18 cellular contexts compared by ENCODE assay signal in the genomic region with DNA sequence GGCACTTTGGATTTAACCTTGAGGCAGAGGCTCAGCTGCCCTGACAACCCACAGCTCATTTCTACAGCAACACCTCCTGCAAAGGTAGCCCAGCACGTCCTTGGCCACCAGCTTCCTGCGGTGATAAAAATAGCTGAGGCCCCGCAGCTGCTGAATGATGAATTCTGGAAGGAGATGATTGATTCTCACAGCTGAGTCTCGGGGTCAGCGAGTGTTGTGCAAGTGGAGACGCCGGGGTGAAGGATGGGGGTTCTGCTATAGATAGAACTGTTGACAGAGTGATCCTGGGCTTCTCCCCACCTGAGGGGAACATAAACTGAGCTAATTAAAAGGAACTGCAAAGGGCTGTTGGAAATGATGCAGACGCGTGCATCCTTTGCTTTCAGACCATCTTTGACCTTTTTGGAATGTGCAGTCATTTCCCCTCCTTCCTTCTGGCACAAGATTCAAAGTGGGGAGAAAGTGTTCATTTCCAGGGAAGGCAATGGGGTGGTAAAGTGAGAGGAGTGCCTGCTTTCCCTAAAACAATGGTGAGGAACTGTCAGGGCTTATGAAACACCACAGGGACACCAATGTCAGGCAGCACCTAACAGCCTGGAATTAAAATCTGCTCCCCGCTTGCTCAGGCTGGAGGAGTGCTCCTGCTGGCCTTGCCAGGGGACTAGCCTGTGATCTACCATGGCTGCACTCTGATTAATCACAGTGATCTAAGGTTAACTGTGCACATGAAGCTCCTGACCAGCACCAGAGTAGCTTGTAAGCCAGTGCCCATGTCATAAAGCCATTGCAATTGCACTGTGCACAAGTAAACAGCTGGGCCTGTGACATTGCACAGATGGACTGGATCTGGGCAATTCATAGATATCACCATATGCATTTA.
DNase-seq lines count a peak whose midpoint lies in the region; ATAC-seq and TF ChIP-seq lines count a peak whose summit lies in the region.
"Had no signal": no experiment of that assay in that cellular context is flagged by ENCODE, and none has a peak within 500 bp of the region (broad histone marks: within the 10 kb centered on the region; RNA-seq: fewer than 3 reads in every experiment).

No MANE protein-coding gene starts in this region.

- H3K27me3 ChIP-seq in MM.1S (replicated peaks; ENCODE audit: insufficient read depth, low read length) (no peaks in the 10 kb centered on the region), adrenal gland (no peaks in the 10 kb centered on the region)

- H3K4me1 Mint-ChIP-seq in nephron progenitor cell: peaks cover 62% of the 10 kb centered on the region
- H3K4me1 Mint-ChIP-seq in stimulated activated naive CD8-positive, alpha-beta T cell treated with anti-CD3 and anti-CD28 coated beads, Interleukin-15, amount 100 ng/mL, for 72 hours: no peaks in the 10 kb centered on the region
- H3K4me1 Mint-ChIP-seq: naive B cell had no signal

- H3K27ac ChIP-seq in MM.1S (ENCODE audit: low read length) (no peak overlapping the region), adrenal gland (peak overlapping the region in 1 of 5 donors; percentile 1)
- H3K27ac ChIP-seq: SK-N-MC, VCaP had no signal

- no peak overlapping the region for H3K4me3 Mint-ChIP-seq in nephron progenitor cell
- H3K4me3 Mint-ChIP-seq in stimulated activated naive CD8-positive, alpha-beta T cell treated with anti-CD3 and anti-CD28 coated beads, Interleukin-15, amount 100 ng/mL, for 72 hours: no peak overlapping the region
- H3K4me3 Mint-ChIP-seq: activated naive CD4-positive, alpha-beta T cell treated with anti-CD3 and anti-CD28 coated beads for 36 hours; naive B cell had no signal

- intact Hi-C loops in adrenal gland (cut with DNase I): no loop called here
- intact Hi-C loops in left colon (cut with DNase I, micrococcal nuclease): no loop called here

- H3K36me3 ChIP-seq in MM.1S (replicated peaks; ENCODE audit: insufficient read depth, low read length): no peaks in the 10 kb centered on the region
- no peaks in the 10 kb centered on the region for H3K36me3 ChIP-seq in adrenal gland (replicated peaks in 1 of 2)

- no peaks in the 10 kb centered on the region for H3K36me3 Mint-ChIP-seq in nephron progenitor cell (ENCODE audit: low read depth)
- H3K36me3 Mint-ChIP-seq: naive B cell had no signal

- H3K27me3 Mint-ChIP-seq in nephron progenitor cell (ENCODE audit: low read depth, poor library complexity): peaks cover 6% of the 10 kb centered on the region
- peaks cover 15% of the 10 kb centered on the region for H3K27me3 Mint-ChIP-seq in stimulated activated naive CD8-positive, alpha-beta T cell treated with anti-CD3 and anti-CD28 coated beads, Interleukin-15, amount 100 ng/mL, for 72 hours

- H3K4me3 ChIP-seq in MM.1S (ENCODE audit: low read length) (no peak overlapping the region), adrenal gland (no peak overlapping the region)
- H3K4me3 ChIP-seq: K562, SK-N-MC had no signal

- no peak overlapping the region for H3K9ac ChIP-seq in MM.1S (ENCODE audit: low read length)

- H4K20me1 ChIP-seq in MM.1S (ENCODE audit: insufficient read depth, low read length): no peaks in the 10 kb centered on the region

- TF ChIP-seq CTCF in MM.1S (IDR thresholded peaks at IDR 0.05; ENCODE audit: low read length) (no peak), adrenal gland (IDR thresholded peaks at IDR 0.05) (no peak), nephron progenitor cell (IDR thresholded peaks at IDR 0.05) (no peak)

- H3K9me3 ChIP-seq in MM.1S (replicated peaks; ENCODE audit: insufficient read depth, low read length) (no peaks in the 10 kb centered on the region), adrenal gland (replicated peaks in 1 of 3) (no peaks in the 10 kb centered on the region)

- no peak for TF ChIP-seq POLR2A in adrenal gland (IDR thresholded peaks at IDR 0.05)

- peaks cover 7% of the 10 kb centered on the region for H3K9me3 Mint-ChIP-seq in nephron progenitor cell
- no peaks in the 10 kb centered on the region for H3K9me3 Mint-ChIP-seq in stimulated activated naive CD8-positive, alpha-beta T cell treated with anti-CD3 and anti-CD28 coated beads, Interleukin-15, amount 100 ng/mL, for 72 hours
- H3K9me3 Mint-ChIP-seq: activated naive CD4-positive, alpha-beta T cell treated with anti-CD3 and anti-CD28 coated beads for 36 hours had no signal

- H3K79me2 ChIP-seq in MM.1S (ENCODE audit: low read length): no peaks in the 10 kb centered on the region

- no peak for ATAC-seq in left colon
- no peak for ATAC-seq in stimulated activated naive CD8-positive, alpha-beta T cell treated with anti-CD3 and anti-CD28 coated beads, Interleukin-15, amount 100 ng/mL, for 72 hours
- ATAC-seq: K562; stimulated activated naive CD8-positive, alpha-beta T cell treated with anti-CD3 and anti-CD28 coated beads, Interleukin-15, Interleukin-2, amounts not matched to agents 100 U/mL and 50 U/mL, for 24 hours had no signal

- peak; percentile 74 for DNase-seq in DMS79 treated with DMSO at 0.1 percent for 48 hours (lab: John Stamatoyannopoulos, UW)
- peak; percentile 20 for DNase-seq in MM.1S
- peak in 4 of 7 donors; percentile 25 to 66 (median 46) for DNase-seq in adrenal gland
- DNase-seq in nephron progenitor cell: no peak
- DNase-seq in left colon: no peak
- DNase-seq in NCI-H345 treated with DMSO at 0.1 percent for 48 hours (lab: John Stamatoyannopoulos, UW; ENCODE audit: unreplicated experiment): no peak
- DNase-seq in stimulated activated naive CD8-positive, alpha-beta T cell treated with anti-CD3 and anti-CD28 coated beads, Interleukin-15, amount 100 ng/mL, for 72 hours: no peak
- no peak for DNase-seq in SW480 (ENCODE audit: low spot score)
- DNase-seq: activated naive CD4-positive, alpha-beta T cell treated with anti-CD3 and anti-CD28 coated beads for 36 hours; erythroblast; naive B cell; NCI-H2029; NK-92 treated with Interleukin-12 subunit alpha and Interleukin-12 subunit beta, amount 100 ng/mL, for 24 hours; right cardiac atrium; stimulated activated naive CD8-positive, alpha-beta T cell treated with anti-CD3 and anti-CD28 coated beads, Interleukin-15, Interleukin-2, amounts not matched to agents 100 U/mL and 50 U/mL, for 24 hours had no signal

- H3K4me1 ChIP-seq in MM.1S (ENCODE audit: low read length): peaks cover 5% of the 10 kb centered on the region
- peaks cover 0 to 11% of the 10 kb centered on the region in 2 donors for H3K4me1 ChIP-seq in adrenal gland (replicated peaks in 1 of 2)

- peak overlapping the region; percentile 27; the same call in 1 of the 2 replicates for H3K4me2 ChIP-seq in MM.1S (ENCODE audit: low read depth, low read length)

- H3K9me2 ChIP-seq in MM.1S (replicated peaks; ENCODE audit: insufficient read depth, low read length): no peaks in the 10 kb centered on the region

- H3F3A ChIP-seq in MM.1S (ENCODE audit: insufficient read depth, low read length): no peaks in the 10 kb centered on the region

- H2AFZ ChIP-seq in MM.1S (ENCODE audit: low read length): 0 out of 2 replicates have a peak overlapping the region, but pooled peaks have one; percentile 31

- 13 to 18% (median 16%) methylated on average over 8 to 10 of the region's 10 CpGs for WGBS in adrenal gland, 4 donors

- peak overlapping the region; percentile 26 for H3K27ac Mint-ChIP-seq in nephron progenitor cell
- no peak overlapping the region for H3K27ac Mint-ChIP-seq in stimulated activated naive CD8-positive, alpha-beta T cell treated with anti-CD3 and anti-CD28 coated beads, Interleukin-15, amount 100 ng/mL, for 72 hours
- H3K27ac Mint-ChIP-seq: activated naive CD4-positive, alpha-beta T cell treated with anti-CD3 and anti-CD28 coated beads for 36 hours had no signal

Comparison
In these comparisons a context has a peak if more than half of its experiments do, and no peak if none do; other contexts are left out.
1. DNase-seq: peak in DMS79 treated with DMSO at 0.1 percent for 48 hours (single experiment), MM.1S (single experiment) and adrenal gland (4 of 7); none in nephron progenitor cell (single experiment), left colon (0 of 2), NCI-H345 treated with DMSO at 0.1 percent for 48 hours (single experiment), stimulated activated naive CD8-positive, alpha-beta T cell treated with anti-CD3 and anti-CD28 coated beads, Interleukin-15, amount 100 ng/mL, for 72 hours (0 of 2) and SW480 (single experiment).